Comparison of ENCODE assay signal across 1 cellular context in genomic region chr1:206496131-206496793, GRCh38.
A peak's percentile ranks its signal among the peaks of the same experiment; 100 is the strongest.
TF ChIP-seq lines count a peak whose summit lies in the region.

No MANE protein-coding gene starts in this region.

TF ChIP-seq in GM12878, 131 proteins besides CTCF, POLR2A, EP300 and RAD21 (continued from another document and continues in another):
- TF ChIP-seq IKZF2 (IDR thresholded peaks at IDR 0.05): peak; percentile 7 to 55; a peak in 3 of 4 replicates
- no peak for TF ChIP-seq IRF3 (IDR thresholded peaks at IDR 0.05)
- TF ChIP-seq BACH1 (IDR thresholded peaks at IDR 0.05; ENCODE audit: borderline replicate concordance): no peak
- TF ChIP-seq TARDBP (IDR thresholded peaks at IDR 0.05; ENCODE audit: borderline replicate concordance): no peak
- TF ChIP-seq MTA3 (IDR thresholded peaks at IDR 0.05; ENCODE audit: borderline replicate concordance, low read length): no peak
- no peak for TF ChIP-seq BCL11A (IDR thresholded peaks at IDR 0.05; ENCODE audit: low read depth, low read length)
- TF ChIP-seq MEF2A (IDR thresholded peaks at IDR 0.05; ENCODE audit: insufficient read depth, low read depth, low read length): no peak
- no peak for TF ChIP-seq HDAC6 (IDR thresholded peaks at IDR 0.05; ENCODE audit: unreplicated experiment)
- TF ChIP-seq USF1 (IDR thresholded peaks at IDR 0.05; ENCODE audit: borderline replicate concordance, extremely low read length, insufficient read depth, low read depth, low read length): no peak
- 0 out of 2 replicates have a peak, but pooled peaks have one; percentile 27 for TF ChIP-seq POLR2AphosphoS5 (IDR thresholded peaks at IDR 0.05; ENCODE audit: low read length)
- peak; percentile 96 for TF ChIP-seq NR2F1 (conservative IDR thresholded peaks at IDR 0.05)
- TF ChIP-seq RAD51 (IDR thresholded peaks at IDR 0.05): no peak
- no peak for TF ChIP-seq HDGF (IDR thresholded peaks at IDR 0.05)
- TF ChIP-seq PKNOX1 (IDR thresholded peaks at IDR 0.05): no peak
- no peak for TF ChIP-seq MYB (IDR thresholded peaks at IDR 0.05; ENCODE audit: borderline replicate concordance, low read depth, low read length)
- TF ChIP-seq BHLHE40 (IDR thresholded peaks at IDR 0.05; ENCODE audit: borderline replicate concordance in 1 of 2, low read depth in 2 of 2, low read length in 1 of 2): no peak
- no peak for TF ChIP-seq FOXK2 (IDR thresholded peaks at IDR 0.05)
- no peak for TF ChIP-seq HDAC2 (IDR thresholded peaks at IDR 0.05)
- TF ChIP-seq IKZF1 (conservative IDR thresholded peaks at IDR 0.05): peak; percentile 53
- TF ChIP-seq EGR1 (IDR thresholded peaks at IDR 0.05; ENCODE audit: borderline replicate concordance in 1 of 2, low read depth in 2 of 2, low read length in 2 of 2): no peak
- no peak for TF ChIP-seq IRF5 (IDR thresholded peaks at IDR 0.05; ENCODE audit: borderline replicate concordance)
- TF ChIP-seq SIN3A (IDR thresholded peaks at IDR 0.05; ENCODE audit: low read depth, low read length): no peak
- TF ChIP-seq DPF2 (IDR thresholded peaks at IDR 0.05): no peak
- TF ChIP-seq ATF3 (IDR thresholded peaks at IDR 0.05; ENCODE audit: borderline replicate concordance, extremely low read depth, low read depth, low read length): no peak
- 0 out of 2 replicates have a peak, but pooled peaks have one; percentile 13 for TF ChIP-seq JUNB (IDR thresholded peaks at IDR 0.05)
- TF ChIP-seq POLR2AphosphoS2 (IDR thresholded peaks at IDR 0.05; ENCODE audit: low read depth, low read length): no peak
- TF ChIP-seq SP1 (IDR thresholded peaks at IDR 0.05; ENCODE audit: low read depth, low read length): no peak
- TF ChIP-seq BCL3 (IDR thresholded peaks at IDR 0.05; ENCODE audit: borderline replicate concordance, insufficient read depth, low read depth, low read length, poor library complexity, severe bottlenecking): no peak
- peak; percentile 47; the same call in 1 of the 2 replicates for TF ChIP-seq RUNX3 (IDR thresholded peaks at IDR 0.05; ENCODE audit: low read length)
- no peak for TF ChIP-seq STAT1 (conservative IDR thresholded peaks at IDR 0.05)
- TF ChIP-seq IRF4 (IDR thresholded peaks at IDR 0.05; ENCODE audit: low read depth, low read length): no peak
- TF ChIP-seq SUZ12 (IDR thresholded peaks at IDR 0.05; ENCODE audit: unreplicated experiment): no peak
- TF ChIP-seq SPI1 (IDR thresholded peaks at IDR 0.05; ENCODE audit: borderline replicate concordance, insufficient read depth, low read depth, low read length): peak; percentile 18; the same call in 1 of the 2 replicates
- no peak for TF ChIP-seq CUX1 (IDR thresholded peaks at IDR 0.05; ENCODE audit: insufficient replicate concordance, low read depth, low read length)
- no peak for TF ChIP-seq ESRRA (IDR thresholded peaks at IDR 0.05; ENCODE audit: low read length)
- TF ChIP-seq ETV6 (conservative IDR thresholded peaks at IDR 0.05 in 1 of 2, IDR thresholded peaks at IDR 0.05 in 1 of 2; ENCODE audit: borderline replicate concordance in 1 of 2, low read depth in 1 of 2): peak in 1 of 2 experiments; percentile 51; a peak in 2 of 4 replicates
- no peak for TF ChIP-seq MTA2 (IDR thresholded peaks at IDR 0.05; ENCODE audit: low read depth)
- peak; percentile 89 for TF ChIP-seq EED (IDR thresholded peaks at IDR 0.05; ENCODE audit: low read depth)
- TF ChIP-seq NKRF (conservative IDR thresholded peaks at IDR 0.05): no peak
- TF ChIP-seq ZNF274 (IDR thresholded peaks at IDR 0.05; ENCODE audit: insufficient read depth, insufficient read length): no peak
- peak; percentile 43; the same call in 1 of the 2 replicates for TF ChIP-seq ATF7 (IDR thresholded peaks at IDR 0.05; ENCODE audit: low read depth)
- TF ChIP-seq RB1 (IDR thresholded peaks at IDR 0.05; ENCODE audit: borderline replicate concordance): no peak
- no peak for TF ChIP-seq MYC (IDR thresholded peaks at IDR 0.05; ENCODE audit: insufficient read depth, insufficient read length, insufficient replicate concordance, low read length, severe bottlenecking)
- no peak for TF ChIP-seq SRF (IDR thresholded peaks at IDR 0.05; ENCODE audit: low read depth in 2 of 2, low read length in 2 of 2)
- peak; percentile 67; the same call in 1 of the 2 replicates for TF ChIP-seq ZNF687 (IDR thresholded peaks at IDR 0.05)
- TF ChIP-seq ASH2L (IDR thresholded peaks at IDR 0.05; ENCODE audit: borderline replicate concordance, low read depth): no peak
- no peak for TF ChIP-seq NFXL1 (IDR thresholded peaks at IDR 0.05; ENCODE audit: borderline replicate concordance)
- no peak for TF ChIP-seq CBX5 (IDR thresholded peaks at IDR 0.05; ENCODE audit: low read depth)
- TF ChIP-seq NR2C1 (IDR thresholded peaks at IDR 0.05): no peak
- TF ChIP-seq ZBED1 (IDR thresholded peaks at IDR 0.05; ENCODE audit: borderline replicate concordance): peak; percentile 11; the same call in 1 of the 2 replicates
- no peak for TF ChIP-seq NRF1 (conservative IDR thresholded peaks at IDR 0.05; ENCODE audit: low read depth, low read length)
- no peak for TF ChIP-seq KAT2A (conservative IDR thresholded peaks at IDR 0.05; ENCODE audit: control insufficient read depth, low read depth, low read length)
- no peak for TF ChIP-seq ZNF217 (IDR thresholded peaks at IDR 0.05)
